ENCODE assay signal across 14 cellular contexts in the genomic region with DNA sequence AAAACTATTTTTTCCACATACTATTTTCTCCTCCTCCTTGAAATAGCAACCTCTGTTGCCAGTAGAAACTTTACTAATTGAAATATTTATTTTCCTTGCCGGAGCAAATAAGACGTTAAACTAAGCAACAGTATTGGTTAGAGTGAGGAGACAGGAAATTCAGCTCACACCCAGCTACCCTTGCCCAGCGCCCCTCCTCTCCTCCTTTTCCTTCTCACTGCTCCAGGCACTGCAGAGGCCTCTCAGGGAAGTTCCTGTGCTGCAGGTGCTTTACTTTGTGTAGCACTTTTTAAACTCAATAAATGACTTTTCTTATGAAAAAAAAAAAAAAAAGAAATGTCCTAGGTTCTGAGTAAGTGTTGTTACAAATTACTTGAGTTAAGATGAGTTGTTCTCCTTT.
DNase-seq lines count a peak whose midpoint lies in the region; ATAC-seq and TF ChIP-seq lines count a peak whose summit lies in the region.
"Had no signal": no experiment of that assay in that cellular context is flagged by ENCODE, and none has a peak within 500 bp of the region (broad histone marks: within the 10 kb centered on the region; RNA-seq: fewer than 3 reads in every experiment).

No MANE protein-coding gene starts in this region.

- H2BK20ac ChIP-seq in H9 (ENCODE audit: low read depth, low read length, poor library complexity, severe bottlenecking), result no peak overlapping the region

- no peak overlapping the region for H3K4me3 Mint-ChIP-seq in H9
- H3K4me3 Mint-ChIP-seq in natural killer cell treated with Interleukin-12 subunit alpha and Interleukin-12 subunit beta and Interleukin-15 and Interleukin-18, amount 100 ng/mL, for 72 hours, result no peak overlapping the region
- H3K4me3 Mint-ChIP-seq: CD4-positive, alpha-beta memory T cell had no signal

- no peaks in the 10 kb centered on the region for H3K23me2 ChIP-seq in H9 (ENCODE audit: insufficient read length, low read depth, low read length, poor library complexity, severe bottlenecking)

- H3K9ac ChIP-seq in H9 (ENCODE audit: extremely low read depth, insufficient read length, low read length), result no peak overlapping the region
- H3K9ac ChIP-seq in mesendoderm (ENCODE audit: low read length), result no peak overlapping the region

- DNase-seq in DMS53 treated with DMSO at 0.1 percent for 48 hours (lab: John Stamatoyannopoulos, UW; ENCODE audit: unreplicated experiment) (peak; percentile 31), H9 (peak; percentile 61), iPS DF 6.9 (ENCODE audit: low read depth, low spot score) (peak; percentile 9), mesendoderm (peak; percentile 50), NCI-H1092 treated with DMSO at 0.1 percent for 48 hours (lab: John Stamatoyannopoulos, UW) (no peak), sciatic nerve (ENCODE audit: low spot score) (no peak)
- no peak for DNase-seq in natural killer cell treated with Interleukin-12 subunit alpha and Interleukin-12 subunit beta and Interleukin-15 and Interleukin-18, amount 100 ng/mL, for 72 hours (ENCODE audit: low spot score)
- DNase-seq in central memory CD4-positive, alpha-beta T cell, result no peak
- DNase-seq: BE2C; CD4-positive, alpha-beta memory T cell; DMS153 had no signal

- H3K4me1 ChIP-seq in H9 (ENCODE audit: insufficient read depth, low read length), result no peaks in the 10 kb centered on the region
- H3K4me1 ChIP-seq in iPS DF 6.9 (ENCODE audit: control insufficient read depth, insufficient read depth, low read length), result no peaks in the 10 kb centered on the region
- no peaks in the 10 kb centered on the region for H3K4me1 ChIP-seq in mesendoderm (ENCODE audit: control insufficient read depth, low read depth, low read length)
- H3K4me1 ChIP-seq: BE2C had no signal

- no peak overlapping the region for H3T11ph ChIP-seq in H9 (ENCODE audit: low read length)

- no peak overlapping the region for H3K4me2 ChIP-seq in H9 (ENCODE audit: insufficient read depth, insufficient read length, low read length)
- no peak overlapping the region for H3K4me2 ChIP-seq in mesendoderm (ENCODE audit: low read length)

- WGBS in H9 (ENCODE audit: extremely low coverage, insufficient read length, low lambda C conversion rate), result no CpG with 5 or more reads among the region's 3 CpGs
- WGBS in iPS DF 6.9 (ENCODE audit: insufficient coverage, insufficient read length), result no CpG with 5 or more reads among the region's 3 CpGs
- WGBS in mesendoderm (ENCODE audit: extremely low coverage, insufficient coverage, low lambda C conversion rate), result no CpG with 5 or more reads among the region's 3 CpGs

- no peaks in the 10 kb centered on the region for H3K79me1 ChIP-seq in H9 (ENCODE audit: insufficient read depth, low read depth, low read length, poor library complexity, severe bottlenecking)
- no peaks in the 10 kb centered on the region for H3K79me1 ChIP-seq in mesendoderm (ENCODE audit: low read length)

- no peaks in the 10 kb centered on the region for H3K27me3 Mint-ChIP-seq in H9 (ENCODE audit: low read depth)
- H3K27me3 Mint-ChIP-seq in natural killer cell treated with Interleukin-12 subunit alpha and Interleukin-12 subunit beta and Interleukin-15 and Interleukin-18, amount 100 ng/mL, for 72 hours, result no peaks in the 10 kb centered on the region
- H3K27me3 Mint-ChIP-seq: CD4-positive, alpha-beta memory T cell had no signal

- no peak overlapping the region for H4K91ac ChIP-seq in H9 (ENCODE audit: insufficient read length, low read depth, low read length)

- H4K5ac ChIP-seq in H9 (ENCODE audit: insufficient read length, low read depth, low read length) (no peak overlapping the region), mesendoderm (ENCODE audit: low read length) (no peak overlapping the region)

- no peaks in the 10 kb centered on the region for H3K27me3 ChIP-seq in H9 (ENCODE audit: insufficient read depth, low read length)
- no peaks in the 10 kb centered on the region for H3K27me3 ChIP-seq in iPS DF 6.9 (ENCODE audit: control insufficient read depth, insufficient read depth, low read length)
- H3K27me3 ChIP-seq in mesendoderm (ENCODE audit: insufficient read depth, low read length, poor library complexity), result no peaks in the 10 kb centered on the region
- H3K27me3 ChIP-seq: BE2C had no signal

- H3K23ac ChIP-seq in H9 (ENCODE audit: insufficient read length, low read depth, low read length), result no peak overlapping the region
- H3K23ac ChIP-seq in mesendoderm (ENCODE audit: low read length), result no peak overlapping the region

- H3K9me3 ChIP-seq in H9 (ENCODE audit: control insufficient read depth, low read depth, low read length) (no peaks in the 10 kb centered on the region), iPS DF 6.9 (ENCODE audit: control insufficient read depth, insufficient read depth, low read length) (no peaks in the 10 kb centered on the region)
- H3K9me3 ChIP-seq: BE2C, HAP-1 had no signal

- no peaks in the 10 kb centered on the region for H3K36me3 ChIP-seq in iPS DF 6.9 (ENCODE audit: control insufficient read depth, insufficient read depth, low read length)
- no peaks in the 10 kb centered on the region for H3K36me3 ChIP-seq in mesendoderm (ENCODE audit: control insufficient read depth, insufficient read depth, low read length)
- H3K36me3 ChIP-seq: BE2C, HAP-1 had no signal

- H2BK120ac ChIP-seq in H9 (ENCODE audit: low read depth, low read length, poor library complexity, severe bottlenecking) (no peak overlapping the region), mesendoderm (ENCODE audit: low read depth, low read length) (no peak overlapping the region)

- H3K18ac ChIP-seq in H9 (ENCODE audit: insufficient read length, low read depth, low read length) (no peak overlapping the region), mesendoderm (ENCODE audit: low read length) (no peak overlapping the region)

- H3K9me3 Mint-ChIP-seq in H9, result no peaks in the 10 kb centered on the region
- H3K9me3 Mint-ChIP-seq in natural killer cell treated with Interleukin-12 subunit alpha and Interleukin-12 subunit beta and Interleukin-15 and Interleukin-18, amount 100 ng/mL, for 72 hours, result peaks cover 12% of the 10 kb centered on the region

- H4K20me1 ChIP-seq in H9 (ENCODE audit: control insufficient read depth, insufficient read depth, insufficient read length), result no peaks in the 10 kb centered on the region

- no peaks in the 10 kb centered on the region for H3K36me3 Mint-ChIP-seq in H9 (ENCODE audit: insufficient read depth in 1 of 3, low read depth in 3 of 3)
- H3K36me3 Mint-ChIP-seq in natural killer cell treated with Interleukin-12 subunit alpha and Interleukin-12 subunit beta and Interleukin-15 and Interleukin-18, amount 100 ng/mL, for 72 hours, result no peaks in the 10 kb centered on the region
- H3K36me3 Mint-ChIP-seq: CD4-positive, alpha-beta memory T cell had no signal

- peak overlapping the region in 1 of 3 experiments; percentile 20; a peak in 1 of 7 replicates for H3K27ac Mint-ChIP-seq in H9
- H3K27ac Mint-ChIP-seq in natural killer cell treated with Interleukin-12 subunit alpha and Interleukin-12 subunit beta and Interleukin-15 and Interleukin-18, amount 100 ng/mL, for 72 hours, result no peak overlapping the region
- H3K27ac Mint-ChIP-seq: CD4-positive, alpha-beta memory T cell had no signal

- no peak for TF ChIP-seq CTCF in H9 (conservative IDR thresholded peaks at IDR 0.05)

- H4K8ac ChIP-seq in H9 (replicated peaks; ENCODE audit: insufficient read length, low read depth, low read length) (no peak overlapping the region), mesendoderm (ENCODE audit: low read depth, low read length) (no peak overlapping the region)

- H3K4ac ChIP-seq in H9 (ENCODE audit: low read depth, low read length) (no peak overlapping the region), mesendoderm (ENCODE audit: low read depth, low read length) (no peak overlapping the region)

- H2BK12ac ChIP-seq in H9 (ENCODE audit: insufficient read length, low read depth, low read length), result no peak overlapping the region

- H2AK5ac ChIP-seq in H9 (ENCODE audit: insufficient read length, low read length) (no peak overlapping the region), mesendoderm (ENCODE audit: low read length) (no peak overlapping the region)

- H2BK15ac ChIP-seq in H9 (ENCODE audit: low read depth, low read length) (no peak overlapping the region), mesendoderm (replicated peaks; ENCODE audit: low read depth) (no peak overlapping the region)

- no peak overlapping the region for H2AFZ ChIP-seq in H9 (ENCODE audit: low read length)

- H3K4me3 ChIP-seq in iPS DF 6.9 (ENCODE audit: low read length) (no peak overlapping the region), mesendoderm (ENCODE audit: low read length) (no peak overlapping the region)
- H3K4me3 ChIP-seq: HAP-1 had no signal

- peaks cover 21 to 27% of the 10 kb centered on the region in 2 experiments for H3K4me1 Mint-ChIP-seq in H9
- H3K4me1 Mint-ChIP-seq in natural killer cell treated with Interleukin-12 subunit alpha and Interleukin-12 subunit beta and Interleukin-15 and Interleukin-18, amount 100 ng/mL, for 72 hours (ENCODE audit: low read depth in 2 of 2), result no peaks in the 10 kb centered on the region
- H3K4me1 Mint-ChIP-seq: CD4-positive, alpha-beta memory T cell had no signal

- H2BK5ac ChIP-seq in H9 (ENCODE audit: insufficient read length, low read length) (no peak overlapping the region), mesendoderm (ENCODE audit: low read length) (no peak overlapping the region)

- ATAC-seq in natural killer cell treated with Interleukin-12 subunit alpha and Interleukin-12 subunit beta and Interleukin-15 and Interleukin-18, amount 100 ng/mL, for 72 hours, result no peak
- no peak for ATAC-seq in sciatic nerve

- H3K27ac ChIP-seq in H9 (ENCODE audit: insufficient read length, low read depth, low read length) (no peak overlapping the region), iPS DF 6.9 (ENCODE audit: low read length) (no peak overlapping the region), mesendoderm (ENCODE audit: low read depth, low read length) (no peak overlapping the region)
- H3K27ac ChIP-seq: C4-2B, HL-60 had no signal

- intact Hi-C loops in sciatic nerve (cut with DNase I), result no loop called here

- H3K79me2 ChIP-seq in H9 (ENCODE audit: insufficient read depth, low read length) (no peaks in the 10 kb centered on the region), mesendoderm (ENCODE audit: control insufficient read depth, insufficient read depth, low read length) (no peaks in the 10 kb centered on the region)

- H3K56ac ChIP-seq in H9 (ENCODE audit: insufficient read length, low read depth, low read length), result no peak overlapping the region
- H3K56ac ChIP-seq in mesendoderm (ENCODE audit: low read length), result no peak overlapping the region

- H3K14ac ChIP-seq in H9 (ENCODE audit: insufficient read depth, low read length), result no peak overlapping the region

Comparison
In these comparisons a context has a peak if more than half of its experiments do, and no peak if none do; other contexts are left out.
1. DNase-seq: peak in DMS53 treated with DMSO at 0.1 percent for 48 hours (single experiment), H9 (single experiment), iPS DF 6.9 (single experiment) and mesendoderm (single experiment); none in NCI-H1092 treated with DMSO at 0.1 percent for 48 hours (single experiment), natural killer cell treated with Interleukin-12 subunit alpha and Interleukin-12 subunit beta and Interleukin-15 and Interleukin-18, amount 100 ng/mL, for 72 hours (single experiment), sciatic nerve (single experiment) and central memory CD4-positive, alpha-beta T cell (single experiment).